In genomic region chr16:82093901-82094300, GRCh38 we compare ENCODE assay signal across 38 cellular contexts. TPM values are rescaled to one million over a fixed set of nuclear protein-coding genes. Genes with fewer than 3 reads are reported as not detected.
DNase-seq lines count a peak whose midpoint lies in the region; ATAC-seq and TF ChIP-seq lines count a peak whose summit lies in the region.
"Had no signal": no experiment of that assay in that cellular context is flagged by ENCODE, and none has a peak within 500 bp of the region (broad histone marks: within the 10 kb centered on the region; RNA-seq: fewer than 3 reads in every experiment).

No MANE protein-coding gene starts in this region.

- H3K36me3 ChIP-seq in RWPE2 (ENCODE audit: low read depth) (no peaks in the 10 kb centered on the region), esophagus muscularis mucosa (no peaks in the 10 kb centered on the region)
- H3K36me3 ChIP-seq: spleen, thyroid gland, uterus had no signal

- no peak overlapping the region for H3K4me3 Mint-ChIP-seq in activated CD8-positive, alpha-beta memory T cell treated with anti-CD3 and anti-CD28 coated beads, Interleukin-2, amount 10 ng/mL, durations not matched to agents 7 days and 5 days
- H3K4me3 Mint-ChIP-seq: activated CD4-positive, alpha-beta T cell treated with anti-CD3 and anti-CD28 coated beads, Interleukin-2, amount 10 ng/mL, durations not matched to agents 7 days and 5 days; activated T-cell treated with anti-CD3 and anti-CD28 coated beads, Interleukin-2, amount 50 U/mL, for 72 hours; CD4-positive, CD25-positive, alpha-beta regulatory T cell; central memory CD8-positive, alpha-beta T cell; dendritic cell treated with granulocyte-macrophage colony-stimulating factor and Interleukin-4, amounts not matched to agents 40 ng/mL and 50 ng/mL, for 4 days; endodermal cell; naive B cell; T-cell; WTC11 had no signal

- H3K4me1 Mint-ChIP-seq in activated CD8-positive, alpha-beta memory T cell treated with anti-CD3 and anti-CD28 coated beads, Interleukin-2, amount 10 ng/mL, durations not matched to agents 7 days and 5 days, result peaks cover 7% of the 10 kb centered on the region
- H3K4me1 Mint-ChIP-seq: central memory CD8-positive, alpha-beta T cell had no signal

- no peak overlapping the region for H3K27ac ChIP-seq in RWPE2 (ENCODE audit: poor library complexity, severe bottlenecking)
- H3K27ac ChIP-seq in esophagus muscularis mucosa (replicated peaks in 1 of 4), result no peak overlapping the region
- H3K27ac ChIP-seq: HL-60, spleen, thyroid gland, uterus had no signal

- peaks cover 3% of the 10 kb centered on the region for H3K4me1 ChIP-seq in RWPE2 (ENCODE audit: insufficient read depth, poor library complexity, severe bottlenecking)
- H3K4me1 ChIP-seq in esophagus muscularis mucosa, result no peaks in the 10 kb centered on the region
- H3K4me1 ChIP-seq: spleen, thyroid gland, uterus had no signal

- TF ChIP-seq EP300 in esophagus muscularis mucosa (IDR thresholded peaks at IDR 0.05), result no peak

- CTCF ChIA-PET in activated CD8-positive, alpha-beta memory T cell treated with anti-CD3 and anti-CD28 coated beads, Interleukin-2, amount 10 ng/mL, durations not matched to agents 7 days and 5 days (lab: Charles Lee), result interaction anchor here (1.3 kb wide), 1 partner anchor 11 kb away, joined by 4 read pairs; no protein-coding TSS in a partner anchor

- H3K27me3 ChIP-seq in RWPE2 (ENCODE audit: insufficient read depth, poor library complexity, severe bottlenecking), result no peaks in the 10 kb centered on the region
- no peaks in the 10 kb centered on the region for H3K27me3 ChIP-seq in esophagus muscularis mucosa
- H3K27me3 ChIP-seq: thyroid gland, uterus had no signal

- H3K4me3 ChIP-seq in RWPE2 (ENCODE audit: severe bottlenecking) (no peak overlapping the region), esophagus muscularis mucosa (no peak overlapping the region), retinal pigment epithelial cell (ENCODE audit: low read length) (no peak overlapping the region)
- H3K4me3 ChIP-seq: spleen, thyroid gland, uterus had no signal

- H3K9me3 ChIP-seq in RWPE2 (ENCODE audit: severe bottlenecking), result no peaks in the 10 kb centered on the region
- H3K9me3 ChIP-seq in esophagus muscularis mucosa, result no peaks in the 10 kb centered on the region
- H3K9me3 ChIP-seq: spleen, thyroid gland, uterus had no signal

- no peak overlapping the region for H3K27ac Mint-ChIP-seq in activated CD8-positive, alpha-beta memory T cell treated with anti-CD3 and anti-CD28 coated beads, Interleukin-2, amount 10 ng/mL, durations not matched to agents 7 days and 5 days
- H3K27ac Mint-ChIP-seq: activated T-cell treated with anti-CD3 and anti-CD28 coated beads, Interleukin-2, amount 50 U/mL, for 72 hours; CD4-positive, CD25-positive, alpha-beta regulatory T cell; dendritic cell treated with granulocyte-macrophage colony-stimulating factor and Interleukin-4, amounts not matched to agents 40 ng/mL and 50 ng/mL, for 4 days; endodermal cell; naive B cell; T-cell; WTC11 had no signal

- no peak for TF ChIP-seq POLR2A in esophagus muscularis mucosa (IDR thresholded peaks at IDR 0.05; ENCODE audit: low read depth)

- no peaks in the 10 kb centered on the region for H3K36me3 Mint-ChIP-seq in activated CD8-positive, alpha-beta memory T cell treated with anti-CD3 and anti-CD28 coated beads, Interleukin-2, amount 10 ng/mL, durations not matched to agents 7 days and 5 days
- H3K36me3 Mint-ChIP-seq: CD4-positive, CD25-positive, alpha-beta regulatory T cell; naive B cell; T-cell; WTC11 had no signal

- peaks cover 27% of the 10 kb centered on the region for H3K27me3 Mint-ChIP-seq in activated CD8-positive, alpha-beta memory T cell treated with anti-CD3 and anti-CD28 coated beads, Interleukin-2, amount 10 ng/mL, durations not matched to agents 7 days and 5 days
- H3K27me3 Mint-ChIP-seq: dendritic cell treated with granulocyte-macrophage colony-stimulating factor and Interleukin-4, amounts not matched to agents 40 ng/mL and 50 ng/mL, for 4 days had no signal

- TF ChIP-seq CTCF in RWPE2 (IDR thresholded peaks at IDR 0.05; ENCODE audit: poor library complexity, severe bottlenecking) (no peak), esophagus muscularis mucosa (IDR thresholded peaks at IDR 0.05) (no peak), retinal pigment epithelial cell (conservative IDR thresholded peaks at IDR 0.05; ENCODE audit: low read depth, low read length) (no peak)

- peak; percentile 43 for DNase-seq in activated CD8-positive, alpha-beta memory T cell treated with anti-CD3 and anti-CD28 coated beads, Interleukin-2, amount 10 ng/mL, durations not matched to agents 7 days and 5 days
- DNase-seq in activated CD8-positive, alpha-beta memory T cell treated with anti-CD3 and anti-CD28 coated beads for 24 hours, result no peak
- no peak for DNase-seq in RWPE2 (ENCODE audit: low spot score)
- DNase-seq in esophagus muscularis mucosa (ENCODE audit: extremely low spot score), result peak; percentile 87
- peak; percentile 17 for DNase-seq in retinal pigment epithelial cell (ENCODE audit: low read depth)
- no peak for DNase-seq in mesenteric fat pad (ENCODE audit: low spot score)
- no peak for DNase-seq in NCI-H748 (lab: John Stamatoyannopoulos, UW; ENCODE audit: unreplicated experiment)
- DNase-seq: 8988T; activated CD4-positive, alpha-beta T cell treated with anti-CD3 and anti-CD28 coated beads, Interleukin-2, amount 10 ng/mL, durations not matched to agents 7 days and 5 days; activated T-cell treated with anti-CD3 and anti-CD28 coated beads, Interleukin-2, amount 50 U/mL, for 72 hours; Calu3; DMS79; endodermal cell; glutamatergic neuron; GOT3; Karpas-422; kidney; midbrain; MV-4-11; naive B cell; NCI-H2107; NCI-H446; posterior cingulate gyrus; right cardiac atrium; RPMI8226; spleen; stimulated activated CD4-positive, alpha-beta T cell treated with anti-CD3 and anti-CD28 coated beads, Interleukin-2, amount 100 ng/mL, for 24 hours; stimulated activated CD8-positive, alpha-beta memory T cell treated with anti-CD3 and anti-CD28 coated beads, Interleukin-4, amount 100 ng/mL, for 48 hours; T-cell; thyroid gland; uterus had no signal

- ATAC-seq in activated CD8-positive, alpha-beta memory T cell treated with anti-CD3 and anti-CD28 coated beads, Interleukin-2, amount 10 ng/mL, durations not matched to agents 7 days and 5 days, result no peak
- ATAC-seq in RWPE2 (ENCODE audit: low read depth) (peak; percentile 10; the same call in 1 of the 3 replicates), GM21528 (IDR thresholded peaks at IDR 0.05; ENCODE audit: low FRiP score, unreplicated experiment) (no peak)
- ATAC-seq: activated T-cell treated with anti-CD3 and anti-CD28 coated beads, Interleukin-2, amount 50 U/mL, for 72 hours; right cardiac atrium; T-cell; WTC11 had no signal

- no peaks in the 10 kb centered on the region for H3K9me3 Mint-ChIP-seq in activated CD8-positive, alpha-beta memory T cell treated with anti-CD3 and anti-CD28 coated beads, Interleukin-2, amount 10 ng/mL, durations not matched to agents 7 days and 5 days (ENCODE audit: low read depth)
- H3K9me3 Mint-ChIP-seq: activated CD4-positive, alpha-beta T cell treated with anti-CD3 and anti-CD28 coated beads, Interleukin-2, amount 10 ng/mL, durations not matched to agents 7 days and 5 days; activated T-cell treated with anti-CD3 and anti-CD28 coated beads, Interleukin-2, amount 50 U/mL, for 72 hours; central memory CD8-positive, alpha-beta T cell; dendritic cell treated with granulocyte-macrophage colony-stimulating factor and Interleukin-4, amounts not matched to agents 40 ng/mL and 50 ng/mL, for 4 days; endodermal cell; naive B cell had no signal

- intact Hi-C loops in esophagus muscularis mucosa (cut with DNase I), result no loop called here

RNA-seq across cellular contexts. Expression of gene HSD17B2, which starts 58.8 kb away (rescaled TPM):
- not detected for total RNA-seq in activated CD8-positive, alpha-beta memory T cell treated with anti-CD3 and anti-CD28 coated beads, Interleukin-2, amount 10 ng/mL, durations not matched to agents 7 days and 5 days
- total RNA-seq in esophagus muscularis mucosa (not detected), mesenteric fat pad (0.71 TPM)
- total RNA-seq: activated CD4-positive, alpha-beta T cell treated with anti-CD3 and anti-CD28 coated beads, Interleukin-2, amount 10 ng/mL, durations not matched to agents 7 days and 5 days; activated T-cell treated with anti-CD3 and anti-CD28 coated beads, Interleukin-2, amount 50 U/mL, for 72 hours; CD4-positive, CD25-positive, alpha-beta regulatory T cell; endodermal cell; right cardiac atrium; SK-MEL-5; spleen; T-cell; thyroid gland had no signal

Comparison
In these comparisons a context has a peak if more than half of its experiments do, and no peak if none do; other contexts are left out.
1. DNase-seq: peak in activated CD8-positive, alpha-beta memory T cell treated with anti-CD3 and anti-CD28 coated beads, Interleukin-2, amount 10 ng/mL, durations not matched to agents 7 days and 5 days (single experiment), esophagus muscularis mucosa (single experiment) and retinal pigment epithelial cell (single experiment); none in activated CD8-positive, alpha-beta memory T cell treated with anti-CD3 and anti-CD28 coated beads for 24 hours (single experiment), RWPE2 (single experiment), mesenteric fat pad (single experiment) and NCI-H748 (single experiment).